1 cellular context compared by ENCODE assay signal in genomic region chr7:41705109-41705871, GRCh38.
TF ChIP-seq lines count a peak whose summit lies in the region.

No MANE protein-coding gene starts in this region.

TF ChIP-seq in HepG2, 621 proteins besides CTCF, POLR2A, EP300 and RAD21 (continued from another document):
- TF ChIP-seq ZHX2 (IDR thresholded peaks at IDR 0.05; ENCODE audit: low read depth): no peak
- TF ChIP-seq ZHX2 (CRISPR knock-in tag; IDR thresholded peaks at IDR 0.05; ENCODE audit: borderline replicate concordance): no peak
